In genomic region chrX:123475068-123475724, GRCh38 we compare ENCODE assay signal across 17 cellular contexts.
DNase-seq lines count a peak whose midpoint lies in the region; ATAC-seq and TF ChIP-seq lines count a peak whose summit lies in the region.
"Had no signal": no experiment of that assay in that cellular context is flagged by ENCODE, and none has a peak within 500 bp of the region (broad histone marks: within the 10 kb centered on the region; RNA-seq: fewer than 3 reads in every experiment).

No MANE protein-coding gene starts in this region.

- H3K4me3 ChIP-seq in AG10803 (ENCODE audit: low read length) (no peak overlapping the region), fibroblast of the aortic adventitia (ENCODE audit: low read depth, low read length) (no peak overlapping the region), ascending aorta (no peak overlapping the region)

- H3K27me3 ChIP-seq in ascending aorta = no peaks in the 10 kb centered on the region

- ATAC-seq in GM21390 (IDR thresholded peaks at IDR 0.05; ENCODE audit: unreplicated experiment) (peak; percentile 53), GM21381 (IDR thresholded peaks at IDR 0.05; ENCODE audit: unreplicated experiment) (no peak), GM21825 (IDR thresholded peaks at IDR 0.05; ENCODE audit: unreplicated experiment) (no peak), GM21529 (IDR thresholded peaks at IDR 0.05; ENCODE audit: unreplicated experiment) (no peak)

- TF ChIP-seq CTCF in AG10803 (conservative IDR thresholded peaks at IDR 0.05; ENCODE audit: low read length) (no peak), fibroblast of the aortic adventitia (IDR thresholded peaks at IDR 0.05; ENCODE audit: insufficient read depth, low read length) (no peak), ascending aorta (IDR thresholded peaks at IDR 0.05) (no peak)

- H3K36me3 ChIP-seq in ascending aorta = no peaks in the 10 kb centered on the region

- in situ Hi-C loops in SK-MEL-5 (cut with HindIII; ENCODE audit: low pct_unique_long_range_greater_than_20kb, low sequenced_read_pairs) = no loop called here

- intact Hi-C loops in ascending aorta (cut with DNase I) = no loop called here

- H3K27ac ChIP-seq in ascending aorta = no peak overlapping the region
- H3K27ac ChIP-seq: C4-2B had no signal

- H3K4me1 ChIP-seq in ascending aorta = no peaks in the 10 kb centered on the region

- DNase-seq in AG10803 (ENCODE audit: low read depth) = peak; percentile 18
- DNase-seq in SK-MEL-5 (ENCODE audit: low read depth, low spot score) = peak; percentile 8
- peak; percentile 15 for DNase-seq in fibroblast of the aortic adventitia (ENCODE audit: low read depth)
- DNase-seq in ascending aorta (ENCODE audit: low spot score in 2 of 2) = no peak
- DNase-seq: activated CD4-positive, alpha-beta T cell treated with anti-CD3 and anti-CD28 coated beads for 1 hour; activated naive CD8-positive, alpha-beta T cell treated with anti-CD3 and anti-CD28 coated beads for 36 hours; foreskin melanocyte; kidney; mesenchymal stem cell; NCI-H2227 treated with DMSO at 0.1 percent for 48 hours; RPMI8226; stimulated activated CD8-positive, alpha-beta memory T cell treated with anti-CD3 and anti-CD28 coated beads, Interleukin-4, amount 100 ng/mL, for 48 hours had no signal

- H3K9me3 ChIP-seq in ascending aorta = no peaks in the 10 kb centered on the region

Comparison
In these comparisons a context has a peak if more than half of its experiments do, and no peak if none do; other contexts are left out.
1. DNase-seq: peak in AG10803 (single experiment), SK-MEL-5 (single experiment) and fibroblast of the aortic adventitia (single experiment); none in ascending aorta (0 of 2).